ENCODE assay signal across 7 cellular contexts in the genomic region with DNA sequence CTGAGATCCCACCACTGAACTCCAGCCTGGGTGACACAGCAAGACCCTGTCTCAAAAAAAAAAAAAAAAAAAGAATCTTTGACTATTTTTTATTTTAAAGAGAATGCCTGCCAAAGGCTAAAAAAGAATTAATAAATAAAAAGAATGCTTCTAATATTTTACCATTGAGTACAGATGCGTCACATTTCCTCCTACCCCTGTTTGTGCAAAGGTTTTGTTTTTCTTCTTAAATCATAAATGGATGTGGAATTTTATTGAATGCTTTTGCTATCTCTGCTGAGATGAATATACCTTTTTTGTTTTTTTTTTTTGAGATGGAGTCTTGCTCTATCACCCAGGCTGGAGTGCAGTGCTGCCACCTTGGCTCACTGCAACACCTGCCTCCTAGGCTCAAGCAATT.
"Had no signal": no experiment of that assay in that cellular context is flagged by ENCODE, and none has a peak within 500 bp of the region (broad histone marks: within the 10 kb centered on the region; RNA-seq: fewer than 3 reads in every experiment).

No MANE protein-coding gene starts in this region.

- H3K4me3 ChIP-seq: GM23338 had no signal

- ATAC-seq: GM23338 had no signal

- H3K27ac Mint-ChIP-seq: GM23338, H9, IgD-negative memory B cell had no signal

- DNase-seq: H9, HCEC 1CT, Karpas-422, KBM-7 had no signal

- H3K36me3 Mint-ChIP-seq: IgD-negative memory B cell had no signal

- H3K27ac ChIP-seq: KMS-11 had no signal

- H2AFZ ChIP-seq: GM23338 had no signal

- H3K4me2 ChIP-seq: GM23338, KMS-11 had no signal

- H3K9ac ChIP-seq: KMS-11 had no signal

- H3K9me3 Mint-ChIP-seq: GM23338, H9 had no signal
